In the genomic region with DNA sequence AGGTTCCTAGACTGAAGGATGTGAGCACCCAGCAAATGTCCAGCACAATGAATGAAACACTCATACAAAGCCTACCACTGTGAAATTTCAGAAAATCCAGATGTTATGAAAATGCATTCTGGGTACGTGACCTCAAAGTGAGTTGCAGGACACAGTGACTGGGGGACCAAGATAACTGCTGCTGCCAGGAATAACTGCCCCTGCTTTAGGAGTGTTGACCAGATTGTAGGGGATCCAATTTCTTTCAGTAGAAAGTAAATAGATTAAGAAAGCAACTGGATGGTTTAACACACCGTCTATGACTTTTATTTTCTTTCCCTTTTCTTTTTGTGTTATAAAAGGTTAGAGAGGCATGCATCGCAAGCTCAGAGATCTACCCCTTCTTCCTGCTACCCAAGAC, we compare ENCODE assay signal across 26 cellular contexts.
"Had no signal": no experiment of that assay in that cellular context is flagged by ENCODE, and none has a peak within 500 bp of the region (broad histone marks: within the 10 kb centered on the region; RNA-seq: fewer than 3 reads in every experiment).

No MANE protein-coding gene starts in this region.

- H3K36me3 ChIP-seq: neural progenitor cell, ovary, right lobe of liver, sigmoid colon, stomach, thoracic aorta, thyroid gland, tibial nerve, upper lobe of left lung, vagina had no signal

- H3K4me1 ChIP-seq: neural progenitor cell, psoas muscle, thyroid gland, tibial nerve, upper lobe of left lung, vagina had no signal

- H3K27me3 ChIP-seq: neural progenitor cell, ovary, right lobe of liver, sigmoid colon, stomach, thyroid gland, tibial nerve, upper lobe of left lung, vagina had no signal

- FAIRE-seq: small intestine, urothelium cell line had no signal

- H3K79me2 ChIP-seq: parathyroid adenoma had no signal

- DNase-seq: natural killer cell; occipital lobe; ovary; posterior cingulate gyrus; psoas muscle; right cardiac atrium; right lobe of liver; sigmoid colon; small intestine; stimulated activated CD4-positive, alpha-beta T cell treated with anti-CD3 and anti-CD28 coated beads, Interleukin-15, amount 100 ng/mL, for 24 hours; stimulated activated CD4-positive, alpha-beta T cell treated with anti-CD3 and anti-CD28 coated beads, Interleukin-2, amount 100 ng/mL, for 24 hours; stimulated activated CD4-positive, alpha-beta T cell treated with anti-CD3 and anti-CD28 coated beads, Interleukin-2, amount 100 ng/mL, for 48 hours; stimulated activated CD4-positive, alpha-beta T cell treated with anti-CD3 and anti-CD28 coated beads, Interleukin-4, amount 100 ng/mL, for 24 hours; stimulated activated naive B cell treated with anti-CD40 and anti-IgM and Interleukin-4, amounts not matched to agents 10 μg/mL and 1 μg/mL and 100 μg/mL, for 72 hours; stimulated activated naive CD4-positive, alpha-beta T cell treated with Interleukin-2 at 50 U/mL for 16 hours; stomach; thyroid gland; trophoblast cell; upper lobe of left lung had no signal

- H3K9ac ChIP-seq: neural progenitor cell, parathyroid adenoma had no signal

- H3K4me3 ChIP-seq: neural progenitor cell, ovary, psoas muscle, right lobe of liver, sigmoid colon, stomach, thoracic aorta, thyroid gland, tibial nerve, upper lobe of left lung, vagina had no signal

- H2AFZ ChIP-seq: neural progenitor cell, parathyroid adenoma had no signal

- H3K4me2 ChIP-seq: neural progenitor cell had no signal

- H3K9me3 ChIP-seq: ovary, psoas muscle, right lobe of liver, stomach, thoracic aorta, thyroid gland, upper lobe of left lung, vagina had no signal

- ATAC-seq: natural killer cell; psoas muscle; right cardiac atrium; right lobe of liver; stimulated activated effector memory CD8-positive, alpha-beta T cell treated with anti-CD3 and anti-CD28 coated beads, Interleukin-12 subunit alpha, Interleukin-12 subunit beta, amount 100 ng/mL, for 72 hours; stimulated activated naive B cell treated with anti-CD40 and anti-IgM and Interleukin-4, amounts not matched to agents 10 μg/mL and 1 μg/mL and 100 μg/mL, for 72 hours had no signal

- H3K27ac ChIP-seq: neural progenitor cell, ovary, parathyroid adenoma, psoas muscle, right lobe of liver, sigmoid colon, stomach, thoracic aorta, thyroid gland, tibial nerve, upper lobe of left lung, vagina had no signal
